ENCODE assay signal across 1 cellular context in genomic region chr2:43370705-43371104, GRCh38.
TF ChIP-seq lines count a peak whose summit lies in the region.

No MANE protein-coding gene starts in this region.

TF ChIP-seq in K562, 482 proteins besides CTCF, POLR2A, EP300 and RAD21 (continued from another document):
- no peak for TF ChIP-seq ZBTB2 (IDR thresholded peaks at IDR 0.05)
- TF ChIP-seq NCOA6 (IDR thresholded peaks at IDR 0.05): no peak
